20 cellular contexts compared by ENCODE assay signal in genomic region chr7:41900532-41900931, GRCh38.
DNase-seq lines count a peak whose midpoint lies in the region; ATAC-seq, FAIRE-seq and TF ChIP-seq lines count a peak whose summit lies in the region.
"Had no signal": no experiment of that assay in that cellular context is flagged by ENCODE, and none has a peak within 500 bp of the region (broad histone marks: within the 10 kb centered on the region; RNA-seq: fewer than 3 reads in every experiment).

No MANE protein-coding gene starts in this region.

- no peak overlapping the region for H4K5ac ChIP-seq in H1 (ENCODE audit: insufficient read length, low read depth, low read length)

- no peak overlapping the region for H3K4me3 Mint-ChIP-seq in neural progenitor cell
- H3K4me3 Mint-ChIP-seq in osteocyte (ENCODE audit: unreplicated experiment): no peak overlapping the region
- H3K4me3 Mint-ChIP-seq: T-cell had no signal

- H3K14ac ChIP-seq in H1 (ENCODE audit: insufficient read length): no peak overlapping the region

- no peak for DNase-seq in GM23248
- DNase-seq in PC-3: peak; percentile 46
- no peak for DNase-seq in H1 (ENCODE audit: low read depth in 1 of 2, low spot score in 2 of 2)
- no peak for DNase-seq in neural progenitor cell (ENCODE audit: low spot score)
- DNase-seq in NCI-H1436 treated with DMSO at 0.1 percent for 48 hours (lab: John Stamatoyannopoulos, UW): no peak
- no peak for DNase-seq in osteocyte (ENCODE audit: extremely low spot score, unreplicated experiment)
- no peak for DNase-seq in activated effector memory CD4-positive, alpha-beta T cell treated with anti-CD3 and anti-CD28 coated beads, Interleukin-2, amount 50 U/mL, for 16 hours
- DNase-seq: GOT3, NCI-H1048, NCI-H1436, NCI-H2029 treated with DMSO at 0.1 percent for 48 hours, NCI-H2171 treated with DMSO at 0.1 percent for 48 hours, NCI-H446 treated with DMSO at 0.1 percent for 48 hours, Peyer's patch, Right ventricle myocardium superior, T-cell had no signal

- H3K27me3 ChIP-seq in GM23248 (replicated peaks; ENCODE audit: insufficient read depth): no peaks in the 10 kb centered on the region
- H3K27me3 ChIP-seq in PC-3 (ENCODE audit: low read length): no peaks in the 10 kb centered on the region
- H3K27me3 ChIP-seq in H1 (replicated peaks in 1 of 4; ENCODE audit: control insufficient read depth in 3 of 4, extremely low read depth in 1 of 4, insufficient read depth in 3 of 4, low read length in 3 of 4): no peaks in the 10 kb centered on the region
- H3K27me3 ChIP-seq in neural progenitor cell: no peaks in the 10 kb centered on the region
- H3K27me3 ChIP-seq: Peyer's patch had no signal

- no peaks in the 10 kb centered on the region for H3K36me3 Mint-ChIP-seq in neural progenitor cell
- peaks cover 7% of the 10 kb centered on the region for H3K36me3 Mint-ChIP-seq in osteocyte (ENCODE audit: unreplicated experiment)
- H3K36me3 Mint-ChIP-seq: T-cell had no signal

- 93 to 94% methylated on average over 2 of the region's 2 CpGs for WGBS in GM23248 (ENCODE audit: low coverage in 1 of 2, low lambda C conversion rate in 2 of 2, missing lambda C conversion rate in 2 of 2), 2 experiments
- 34% methylated on average over 2 of the region's 2 CpGs; no CpG with 5 or more reads in 1 of the 2 experiments for WGBS in H1 (ENCODE audit: extremely low coverage in 1 of 2, insufficient coverage in 1 of 2, insufficient read length in 1 of 2, insufficient replicate concordance in 2 of 2, low coverage in 1 of 2, low lambda C conversion rate in 2 of 2, missing lambda C conversion rate in 1 of 2), 2 experiments

- H3K4me1 Mint-ChIP-seq in neural progenitor cell (no peaks in the 10 kb centered on the region), osteocyte (ENCODE audit: unreplicated experiment) (peaks cover 30% of the 10 kb centered on the region)
- H3K4me1 Mint-ChIP-seq: T-cell had no signal

- no peak overlapping the region for H3K23ac ChIP-seq in H1 (ENCODE audit: insufficient read length)

- H3F3A ChIP-seq in GM23248 (ENCODE audit: insufficient read depth): no peaks in the 10 kb centered on the region
- H3F3A ChIP-seq in PC-3 (ENCODE audit: low read length, unreplicated experiment): no peaks in the 10 kb centered on the region
- no peaks in the 10 kb centered on the region for H3F3A ChIP-seq in neural progenitor cell (ENCODE audit: low read depth)

- H3K4ac ChIP-seq in H1 (replicated peaks; ENCODE audit: insufficient read length, low read depth, low read length): no peak overlapping the region

- CTCF ChIA-PET in PC-3 (lab: Charles Lee) (no interaction called here), H1 (lab: Charles Lee; ENCODE audit: partially characterized antibody) (interaction anchor here (1.0 to 1.3 kb wide), 2 partner anchors 40 to 190 kb away, joined by 3 read pairs; no protein-coding TSS in a partner anchor)

- no peak overlapping the region for H2AK5ac ChIP-seq in H1 (ENCODE audit: low read depth, low read length)

- no peak overlapping the region for H4K91ac ChIP-seq in H1 (replicated peaks; ENCODE audit: insufficient read length, low read length)

- intact Hi-C loops in PC-3 (cut with micrococcal nuclease): no loop called here

- no peaks in the 10 kb centered on the region for H3K79me1 ChIP-seq in H1 (ENCODE audit: low read depth, low read length)

- no peaks in the 10 kb centered on the region for H3K23me2 ChIP-seq in H1 (ENCODE audit: low read depth, low read length)

- no peak overlapping the region for H2BK120ac ChIP-seq in H1 (replicated peaks; ENCODE audit: low read depth, low read length)

- no peak overlapping the region for H3K27ac ChIP-seq in GM23248
- H3K27ac ChIP-seq in PC-3 (ENCODE audit: low read length): no peak overlapping the region
- H3K27ac ChIP-seq in H1 (ENCODE audit: low read depth, low read length): no peak overlapping the region
- H3K27ac ChIP-seq in neural progenitor cell: no peak overlapping the region
- H3K27ac ChIP-seq: KMS-11, Peyer's patch, SK-N-MC had no signal

- H4K20me1 ChIP-seq in GM23248 (ENCODE audit: insufficient read depth) (no peaks in the 10 kb centered on the region), PC-3 (ENCODE audit: low read length) (no peaks in the 10 kb centered on the region), H1 (replicated peaks in 1 of 2; ENCODE audit: control insufficient read depth in 1 of 2, insufficient read depth in 2 of 2, low read length in 2 of 2) (no peaks in the 10 kb centered on the region), neural progenitor cell (ENCODE audit: low read depth) (no peaks in the 10 kb centered on the region)

- H3K9me3 ChIP-seq in GM23248 (ENCODE audit: low read depth) (no peaks in the 10 kb centered on the region), PC-3 (ENCODE audit: low read length) (no peaks in the 10 kb centered on the region), H1 (ENCODE audit: insufficient read depth in 2 of 2, low read depth in 1 of 2, low read length in 1 of 2) (peaks cover 4 to 5% of the 10 kb centered on the region in 2 experiments; a peak in 3 of 4 replicates), neural progenitor cell (ENCODE audit: low read depth) (no peaks in the 10 kb centered on the region)
- H3K9me3 ChIP-seq: Peyer's patch had no signal

- no peak overlapping the region for H2BK12ac ChIP-seq in H1 (ENCODE audit: low read depth, low read length)

- no peak for TF ChIP-seq RAD21 in H1 (IDR thresholded peaks at IDR 0.05 in 1 of 2, conservative IDR thresholded peaks at IDR 0.05 in 1 of 2; ENCODE audit: low read depth in 2 of 2, low read length in 2 of 2)

- H2BK5ac ChIP-seq in H1 (ENCODE audit: low read depth, low read length): no peak overlapping the region

- TF ChIP-seq POLR2A in H1 (IDR thresholded peaks at IDR 0.05; ENCODE audit: control extremely low read depth in 1 of 2, low read depth in 2 of 2, low read length in 2 of 2): no peak

- no peak overlapping the region for H3K4me3 ChIP-seq in GM23248
- H3K4me3 ChIP-seq in PC-3 (ENCODE audit: low read length): no peak overlapping the region
- H3K4me3 ChIP-seq in H1 (ENCODE audit: extremely low read depth in 1 of 4, insufficient read depth in 2 of 4, low read depth in 3 of 4, low read length in 4 of 4): no peak overlapping the region
- H3K4me3 ChIP-seq in neural progenitor cell: no peak overlapping the region
- H3K4me3 ChIP-seq: Peyer's patch, SK-N-MC had no signal

- H3K56ac ChIP-seq in H1 (replicated peaks; ENCODE audit: insufficient read length, low read depth, low read length): no peak overlapping the region

- no peaks in the 10 kb centered on the region for H3K36me3 ChIP-seq in GM23248 (ENCODE audit: low read depth)
- no peaks in the 10 kb centered on the region for H3K36me3 ChIP-seq in PC-3 (ENCODE audit: low read depth, low read length)
- no peaks in the 10 kb centered on the region; a peak in 1 of 8 replicates for H3K36me3 ChIP-seq in H1 (ENCODE audit: control insufficient read depth in 2 of 4, insufficient read depth in 4 of 4, low read length in 3 of 4)
- H3K36me3 ChIP-seq in neural progenitor cell: no peaks in the 10 kb centered on the region
- H3K36me3 ChIP-seq: Peyer's patch had no signal

- H3K27me3 Mint-ChIP-seq in neural progenitor cell (ENCODE audit: insufficient read depth, low read depth) (no peaks in the 10 kb centered on the region), osteocyte (ENCODE audit: unreplicated experiment) (no peaks in the 10 kb centered on the region)

- H2AFZ ChIP-seq in GM23248: peak overlapping the region; percentile 56
- no peak overlapping the region for H2AFZ ChIP-seq in PC-3 (ENCODE audit: low read length)
- peak overlapping the region; percentile 69; the same call in 1 of the 2 replicates for H2AFZ ChIP-seq in H1 (ENCODE audit: low read length)
- peak overlapping the region; percentile 44 for H2AFZ ChIP-seq in neural progenitor cell (replicated peaks)

- TF ChIP-seq EP300 in H1 (IDR thresholded peaks at IDR 0.05; ENCODE audit: borderline replicate concordance in 1 of 2, low read depth in 2 of 2, low read length in 2 of 2): no peak

- in situ Hi-C loops in GM23248 (cut with MboI): no loop called here

- no TSS peak for BruUV-seq in PC-3 (replicated peaks; lab: Mats Ljungman, UMichigan)

- H3K9me2 ChIP-seq in GM23248 (ENCODE audit: insufficient read depth): no peaks in the 10 kb centered on the region
- H3K9me2 ChIP-seq in PC-3 (replicated peaks; ENCODE audit: low read length): no peaks in the 10 kb centered on the region

- TF ChIP-seq CTCF in PC-3 (conservative IDR thresholded peaks at IDR 0.05; ENCODE audit: low read depth, low read length): no peak
- TF ChIP-seq CTCF in H1 (IDR thresholded peaks at IDR 0.05; ENCODE audit: control extremely low read depth in 1 of 3, insufficient read depth in 1 of 3, low read depth in 1 of 3, low read length in 3 of 3): no peak
- TF ChIP-seq CTCF in neural progenitor cell (IDR thresholded peaks at IDR 0.05): no peak
- no peak for TF ChIP-seq CTCF in osteocyte (IDR thresholded peaks at IDR 0.05)

- H3K9ac ChIP-seq in GM23248: no peak overlapping the region
- no peak overlapping the region for H3K9ac ChIP-seq in PC-3 (ENCODE audit: low read length)
- H3K9ac ChIP-seq in H1 (replicated peaks in 1 of 4; ENCODE audit: extremely low read depth in 1 of 4, low read depth in 3 of 4, low read length in 3 of 4): no peak overlapping the region
- no peak overlapping the region for H3K9ac ChIP-seq in neural progenitor cell
- H3K9ac ChIP-seq: KMS-11 had no signal

- H2BK15ac ChIP-seq in H1 (ENCODE audit: low read length): no peak overlapping the region

- H3K4me1 ChIP-seq in GM23248 (ENCODE audit: insufficient read depth): peaks cover 10% of the 10 kb centered on the region; the same call in 1 of the 2 replicates
- no peaks in the 10 kb centered on the region for H3K4me1 ChIP-seq in PC-3 (ENCODE audit: insufficient read depth, low read length)
- H3K4me1 ChIP-seq in H1 (replicated peaks in 1 of 4; ENCODE audit: control insufficient read depth in 3 of 4, insufficient read depth in 4 of 4, low read length in 3 of 4): no peaks in the 10 kb centered on the region
- H3K4me1 ChIP-seq in neural progenitor cell: no peaks in the 10 kb centered on the region
- H3K4me1 ChIP-seq: Peyer's patch had no signal

- no peak overlapping the region for H3K4me2 ChIP-seq in GM23248 (ENCODE audit: unreplicated experiment)
- H3K4me2 ChIP-seq in PC-3 (ENCODE audit: low read length): no peak overlapping the region
- no peak overlapping the region for H3K4me2 ChIP-seq in H1 (ENCODE audit: insufficient read depth in 1 of 2, low read depth in 2 of 2, low read length in 2 of 2)
- H3K4me2 ChIP-seq in neural progenitor cell: no peak overlapping the region
- H3K4me2 ChIP-seq: KMS-11 had no signal

- H4K8ac ChIP-seq in H1 (ENCODE audit: extremely low read depth, insufficient read depth, low read length): no peak overlapping the region

- no peak overlapping the region for H3K18ac ChIP-seq in H1 (ENCODE audit: extremely low read depth, low read length)

- ATAC-seq in PC-3: peak; percentile 24; the same call in 1 of the 2 replicates
- ATAC-seq: T-cell had no signal

- POLR2A ChIA-PET in PC-3 (lab: Charles Lee; ENCODE audit: unreplicated experiment) (no interaction called here), H1 (lab: Charles Lee; ENCODE audit: partially characterized antibody) (interaction anchor here (1.6 kb wide), 1 partner anchor 8 kb away, joined by 4 read pairs; no protein-coding TSS in a partner anchor)

- H3K9me3 Mint-ChIP-seq in neural progenitor cell (peaks cover 3% of the 10 kb centered on the region), osteocyte (ENCODE audit: unreplicated experiment) (peaks cover 20% of the 10 kb centered on the region)

- no peak overlapping the region for H3K27ac Mint-ChIP-seq in neural progenitor cell
- H3K27ac Mint-ChIP-seq in osteocyte (ENCODE audit: unreplicated experiment): no peak overlapping the region
- H3K27ac Mint-ChIP-seq: T-cell had no signal

- no peak overlapping the region for H2BK20ac ChIP-seq in H1 (ENCODE audit: low read length)

- FAIRE-seq in H1 (lab: Jason Lieb, UNC): no peak
- FAIRE-seq: G401.6, GM19239 had no signal

- no peaks in the 10 kb centered on the region for H3K79me2 ChIP-seq in GM23248 (ENCODE audit: insufficient read depth)
- no peaks in the 10 kb centered on the region for H3K79me2 ChIP-seq in PC-3 (ENCODE audit: low read length)
- H3K79me2 ChIP-seq in H1 (ENCODE audit: control insufficient read depth in 1 of 2, insufficient read depth in 2 of 2, low read length in 2 of 2): no peaks in the 10 kb centered on the region
- H3K79me2 ChIP-seq in neural progenitor cell (ENCODE audit: low read depth): no peaks in the 10 kb centered on the region
